In genomic region chr1:108561731-108562326, GRCh38 we compare ENCODE assay signal across 8 cellular contexts. TPM values are rescaled to one million over a fixed set of nuclear protein-coding genes. Genes with fewer than 3 reads are reported as not detected.
DNase-seq lines count a peak whose midpoint lies in the region; TF ChIP-seq lines count a peak whose summit lies in the region.

No MANE protein-coding gene starts in this region.

- H3K79me2 ChIP-seq in SU-DHL-6 (ENCODE audit: insufficient read depth, low read length) = no peaks in the 10 kb centered on the region

- TF ChIP-seq CTCF in GM10266 (IDR thresholded peaks at IDR 0.05; ENCODE audit: control insufficient read depth, insufficient read depth, low read depth, missing control alignments) = peak; percentile 85
- TF ChIP-seq CTCF in LNCaP clone FGC (IDR thresholded peaks at IDR 0.05; ENCODE audit: control insufficient read depth, extremely low read depth, insufficient read depth) = peak; percentile 85
- TF ChIP-seq CTCF in SU-DHL-6 (IDR thresholded peaks at IDR 0.05; ENCODE audit: insufficient read depth, low read length, poor library complexity, severe bottlenecking) = peak; percentile 78

- peak overlapping the region; percentile 1; the same call in 1 of the 2 replicates for H3K27ac ChIP-seq in SU-DHL-6 (ENCODE audit: low read depth, low read length)

- no peaks in the 10 kb centered on the region for H4K20me1 ChIP-seq in SU-DHL-6 (ENCODE audit: low read depth, low read length)

- no peaks in the 10 kb centered on the region for H3K9me3 ChIP-seq in SU-DHL-6 (ENCODE audit: insufficient read depth, low read length)

- H3K9ac ChIP-seq in SU-DHL-6 (ENCODE audit: low read length) = no peak overlapping the region

- H2AFZ ChIP-seq in SU-DHL-6 (ENCODE audit: low read depth, low read length, severe bottlenecking) = no peak overlapping the region

- H3K4me3 ChIP-seq in LNCaP clone FGC (ENCODE audit: low read depth, low read length) (no peak overlapping the region), SU-DHL-6 (ENCODE audit: insufficient read depth, low read length, poor library complexity, severe bottlenecking) (no peak overlapping the region)

- H3F3A ChIP-seq in SU-DHL-6 (ENCODE audit: insufficient read depth) = peaks cover 11% of the 10 kb centered on the region

- H3K27me3 ChIP-seq in SU-DHL-6 (ENCODE audit: low read length) = no peaks in the 10 kb centered on the region

- H3K4me2 ChIP-seq in SU-DHL-6 (ENCODE audit: low read depth, low read length, poor library complexity, severe bottlenecking) = peak overlapping the region; percentile 72

- H3K36me3 ChIP-seq in SU-DHL-6 (ENCODE audit: low read length) = no peaks in the 10 kb centered on the region

- H3K9me2 ChIP-seq in SU-DHL-6 (replicated peaks; ENCODE audit: insufficient read depth, low read length) = no peaks in the 10 kb centered on the region

- DNase-seq in GM10266 (ENCODE audit: extremely low spot score) (peak; percentile 77), H4 (ENCODE audit: low spot score) (peak; percentile 58), LNCaP clone FGC (ENCODE audit: low read depth) (peak; percentile 69), iPS DF 19.7 (ENCODE audit: low read depth, low spot score) (peak; percentile 33), foreskin melanocyte (no peak)
- DNase-seq in activated naive CD4-positive, alpha-beta T cell treated with anti-CD3 and anti-CD28 coated beads, Interleukin-2, amount 50 U/mL, for 16 hours = peak; percentile 84
- DNase-seq in stimulated activated CD4-positive, alpha-beta T cell treated with anti-CD3 and anti-CD28 coated beads, Interleukin-1b, Interleukin-23, amount 100 ng/mL, for 4 hours (ENCODE audit: low read depth in 2 of 2) = peak; percentile 65 to 72

RNA-seq across cellular contexts. Expression of gene EEIG2, which starts 1.9 kb away (rescaled TPM):
- 5.1 and 6.9 TPM in 2 replicates for total RNA-seq in H4 (2014; rRNA removed; shearing (Covaris generic))
